ENCODE assay signal across 11 cellular contexts in the genomic region with DNA sequence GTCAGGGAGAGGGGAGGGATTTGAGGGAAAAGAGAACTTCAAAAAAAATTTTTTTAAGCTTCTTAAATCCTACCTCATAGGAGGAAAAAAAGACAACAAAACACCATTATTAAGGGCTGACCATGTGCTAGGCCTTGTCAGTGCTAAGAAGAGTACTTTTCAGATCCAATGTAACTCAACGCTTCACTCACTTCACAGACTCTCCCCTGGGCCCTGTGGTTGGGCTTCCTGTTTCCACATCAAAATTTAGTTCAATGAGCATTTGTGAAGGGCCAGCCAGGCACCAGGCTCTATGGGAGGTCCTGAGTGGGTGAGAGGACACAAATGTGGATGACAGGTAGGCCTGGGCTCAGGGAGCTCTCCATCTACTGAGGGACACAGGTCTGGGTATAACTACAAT.
A peak's percentile ranks its signal among the peaks of the same experiment; 100 is the strongest.
DNase-seq lines count a peak whose midpoint lies in the region; ATAC-seq and TF ChIP-seq lines count a peak whose summit lies in the region.
"Had no signal": no experiment of that assay in that cellular context is flagged by ENCODE, and none has a peak within 500 bp of the region (broad histone marks: within the 10 kb centered on the region; RNA-seq: fewer than 3 reads in every experiment).

No MANE protein-coding gene starts in this region.

- DNase-seq in CD1c-positive myeloid dendritic cell (ENCODE audit: extremely low spot score) (peak; percentile 25), MV-4-11 (lab: John Stamatoyannopoulos, UW) (peak; percentile 74), heart left ventricle (peak in 4 of 5 donors; percentile 24 to 63 (median 47)), NCI-H1694 (lab: John Stamatoyannopoulos, UW) (no peak)
- DNase-seq in activated CD8-positive, alpha-beta memory T cell treated with anti-CD3 and anti-CD28 coated beads, Interleukin-2, amount 10 ng/mL, durations not matched to agents 7 days and 5 days: no peak
- DNase-seq: KG1, NCI-H446, SW 1271 had no signal

- H3K4me3 Mint-ChIP-seq in activated CD8-positive, alpha-beta memory T cell treated with anti-CD3 and anti-CD28 coated beads, Interleukin-2, amount 10 ng/mL, durations not matched to agents 7 days and 5 days: no peak overlapping the region

- H3K9me3 Mint-ChIP-seq in activated CD8-positive, alpha-beta memory T cell treated with anti-CD3 and anti-CD28 coated beads, Interleukin-2, amount 10 ng/mL, durations not matched to agents 7 days and 5 days (ENCODE audit: low read depth): no peaks in the 10 kb centered on the region

- H3K36me3 ChIP-seq in heart left ventricle: no peaks in the 10 kb centered on the region

- H3K27ac Mint-ChIP-seq in activated CD8-positive, alpha-beta memory T cell treated with anti-CD3 and anti-CD28 coated beads, Interleukin-2, amount 10 ng/mL, durations not matched to agents 7 days and 5 days: no peak overlapping the region

- H3K36me3 Mint-ChIP-seq in activated CD8-positive, alpha-beta memory T cell treated with anti-CD3 and anti-CD28 coated beads, Interleukin-2, amount 10 ng/mL, durations not matched to agents 7 days and 5 days: peaks cover 3% of the 10 kb centered on the region

- H3K4me1 Mint-ChIP-seq in activated CD8-positive, alpha-beta memory T cell treated with anti-CD3 and anti-CD28 coated beads, Interleukin-2, amount 10 ng/mL, durations not matched to agents 7 days and 5 days: peaks cover 7% of the 10 kb centered on the region

- intact Hi-C loops in heart left ventricle (cut with DNase I): loop anchor here in 8 of 10 donors (5.0 to 10.0 kb wide), 6 partner anchors 136 to 458 kb away; a partner anchor contains a TSS

- H3K27me3 ChIP-seq in heart left ventricle: no peaks in the 10 kb centered on the region

- peak; percentile 39 for ATAC-seq in GM21619 (IDR thresholded peaks at IDR 0.05; ENCODE audit: unreplicated experiment)
- peak in 3 of 4 donors; percentile 51 to 61 (median 57) for ATAC-seq in heart left ventricle
- no peak for ATAC-seq in GM21367 (IDR thresholded peaks at IDR 0.05; ENCODE audit: unreplicated experiment)
- no peak for ATAC-seq in activated CD8-positive, alpha-beta memory T cell treated with anti-CD3 and anti-CD28 coated beads, Interleukin-2, amount 10 ng/mL, durations not matched to agents 7 days and 5 days
- ATAC-seq in GM19455 (IDR thresholded peaks at IDR 0.05; ENCODE audit: unreplicated experiment): no peak

- peaks cover 2% of the 10 kb centered on the region for H3K27me3 Mint-ChIP-seq in activated CD8-positive, alpha-beta memory T cell treated with anti-CD3 and anti-CD28 coated beads, Interleukin-2, amount 10 ng/mL, durations not matched to agents 7 days and 5 days

- WGBS in heart left ventricle, 4 donors: 71 to 84% (median 80%) methylated on average over 1 of the region's 1 CpG

- TF ChIP-seq POLR2A in heart left ventricle (IDR thresholded peaks at IDR 0.05): no peak

- no peak overlapping the region for H3K4me3 ChIP-seq in heart left ventricle

- peaks cover 0 to 65% (median 3%) of the 10 kb centered on the region in 12 donors for H3K4me1 ChIP-seq in heart left ventricle

- CTCF ChIA-PET in activated CD8-positive, alpha-beta memory T cell treated with anti-CD3 and anti-CD28 coated beads, Interleukin-2, amount 10 ng/mL, durations not matched to agents 7 days and 5 days (lab: Charles Lee): interaction anchor here (1.0 to 1.6 kb wide), 4 partner anchors 19 to 274 kb away, joined by 3 to 4 read pairs (median 3); no protein-coding TSS in a partner anchor

- TF ChIP-seq CTCF in heart left ventricle (IDR thresholded peaks at IDR 0.05): no peak

- no peaks in the 10 kb centered on the region for H3K9me3 ChIP-seq in heart left ventricle

- H3K27ac ChIP-seq in heart left ventricle: no peak overlapping the region

Comparison
In these comparisons a context has a peak if more than half of its experiments do, and no peak if none do; other contexts are left out.
1. DNase-seq: peak in CD1c-positive myeloid dendritic cell (single experiment), MV-4-11 (single experiment) and heart left ventricle (4 of 5); none in activated CD8-positive, alpha-beta memory T cell treated with anti-CD3 and anti-CD28 coated beads, Interleukin-2, amount 10 ng/mL, durations not matched to agents 7 days and 5 days (single experiment) and NCI-H1694 (single experiment).
2. ATAC-seq: peak in GM21619 (single experiment) and heart left ventricle (3 of 4); none in GM21367 (single experiment), activated CD8-positive, alpha-beta memory T cell treated with anti-CD3 and anti-CD28 coated beads, Interleukin-2, amount 10 ng/mL, durations not matched to agents 7 days and 5 days (single experiment) and GM19455 (single experiment).